ENCODE assay signal across 12 cellular contexts in the genomic region with DNA sequence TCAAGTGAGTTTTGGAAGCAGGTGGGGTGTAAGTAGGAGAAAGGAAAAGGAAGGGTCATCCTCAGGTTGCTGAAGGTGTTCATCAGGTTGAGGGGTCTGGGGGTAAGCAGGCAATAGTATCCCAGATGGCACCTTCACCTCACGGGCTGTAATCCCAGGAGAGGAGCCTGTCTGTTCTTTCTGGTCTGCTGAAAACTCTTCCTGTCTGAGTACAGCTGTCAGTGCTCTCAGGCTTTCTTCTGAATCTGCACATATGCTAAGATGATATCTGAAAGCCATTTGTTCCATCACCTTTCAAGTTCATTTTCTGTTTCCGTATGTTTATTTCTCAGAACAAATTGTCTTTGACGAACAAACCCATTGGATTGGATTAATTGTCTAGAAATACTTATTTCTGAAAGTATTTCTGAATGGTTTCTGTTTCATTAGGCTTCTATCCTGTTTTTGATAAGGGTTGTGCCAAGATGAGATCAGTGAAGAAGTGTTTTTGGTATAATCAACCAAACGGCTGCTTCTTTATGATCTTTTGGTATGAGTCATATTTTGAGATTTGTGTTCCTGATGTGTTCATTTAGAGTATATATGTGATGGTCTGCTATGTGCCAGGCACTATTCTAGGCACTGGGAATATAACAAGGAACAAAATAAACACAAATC. TPM values are rescaled to one million over a fixed set of nuclear protein-coding genes. Genes with fewer than 3 reads are reported as not detected.
DNase-seq lines count a peak whose midpoint lies in the region; ATAC-seq and FAIRE-seq lines count a peak whose summit lies in the region.
"Had no signal": no experiment of that assay in that cellular context is flagged by ENCODE, and none has a peak within 500 bp of the region (broad histone marks: within the 10 kb centered on the region; RNA-seq: fewer than 3 reads in every experiment).

No MANE protein-coding gene starts in this region.

- peak; percentile 93 for DNase-seq in NCI-H2171 treated with DMSO at 0.1 percent for 48 hours (lab: John Stamatoyannopoulos, UW)
- DNase-seq in naive B cell: no peak
- no peak for DNase-seq in RCC 7860 (ENCODE audit: low spot score)
- DNase-seq in GOT3 (lab: John Stamatoyannopoulos, UW): no peak
- no peak for DNase-seq in NCI-H1436 treated with DMSO at 0.1 percent for 48 hours (lab: John Stamatoyannopoulos, UW)
- DNase-seq in KG1 (lab: John Stamatoyannopoulos, UW): no peak
- DNase-seq: activated CD4-positive, alpha-beta memory T cell treated with anti-CD3 and anti-CD28 coated beads, Interleukin-2, amount 10 ng/mL, durations not matched to agents 7 days and 5 days; HFFc6; nephron progenitor cell had no signal

- H3K4me1 Mint-ChIP-seq in naive B cell: peaks cover 16 to 25% (median 19%) of the 10 kb centered on the region in 3 donors

- no peaks in the 10 kb centered on the region for H3K27me3 Mint-ChIP-seq in naive B cell
- H3K27me3 Mint-ChIP-seq: activated CD4-positive, alpha-beta memory T cell treated with anti-CD3 and anti-CD28 coated beads, Interleukin-2, amount 10 ng/mL, durations not matched to agents 7 days and 5 days had no signal

- FAIRE-seq in RCC 7860 (lab: Jason Lieb, UNC): no peak
- FAIRE-seq: colon had no signal

- no peaks in the 10 kb centered on the region for H3K9me3 Mint-ChIP-seq in naive B cell
- H3K9me3 Mint-ChIP-seq: activated CD4-positive, alpha-beta memory T cell treated with anti-CD3 and anti-CD28 coated beads, Interleukin-2, amount 10 ng/mL, durations not matched to agents 7 days and 5 days; HFFc6; nephron progenitor cell had no signal

- H3K4me3 Mint-ChIP-seq in naive B cell: no peak overlapping the region
- H3K4me3 Mint-ChIP-seq: activated CD4-positive, alpha-beta memory T cell treated with anti-CD3 and anti-CD28 coated beads, Interleukin-2, amount 10 ng/mL, durations not matched to agents 7 days and 5 days; HFFc6; nephron progenitor cell had no signal

- ATAC-seq in GM18498 (IDR thresholded peaks at IDR 0.05; ENCODE audit: unreplicated experiment) (peak; percentile 67), GM21390 (IDR thresholded peaks at IDR 0.05; ENCODE audit: unreplicated experiment) (peak; percentile 60), naive B cell (ENCODE audit: low read depth in 2 of 2) (peak; percentile 59 to 74)

- no peak overlapping the region for H3K27ac Mint-ChIP-seq in naive B cell
- H3K27ac Mint-ChIP-seq: activated CD4-positive, alpha-beta memory T cell treated with anti-CD3 and anti-CD28 coated beads, Interleukin-2, amount 10 ng/mL, durations not matched to agents 7 days and 5 days; HFFc6; nephron progenitor cell had no signal

- H3K36me3 Mint-ChIP-seq in naive B cell: peaks cover 4 to 9% of the 10 kb centered on the region in 2 donors

RNA-seq across cellular contexts. Expression of gene ZNF592, which starts 13.3 kb away (rescaled TPM):
- polyA plus RNA-seq in naive B cell (ENCODE audit: low read depth in 6 of 6): 10 to 100 TPM in 1 of 6 donors, 1 to 10 TPM in 5; 2.2 to 21.4 (median 8.5) TPM

RNA-seq across cellular contexts. Expression of gene SEC11A, which starts 45.7 kb away (rescaled TPM):
- polyA plus RNA-seq in naive B cell (ENCODE audit: low read depth in 6 of 6): 100 to 1,000 TPM; 107 to 142 (median 130) TPM

RNA-seq across cellular contexts. Expression of gene ALPK3, which starts 55.5 kb away (rescaled TPM):
- polyA plus RNA-seq in naive B cell (ENCODE audit: low read depth in 6 of 6): under 1 TPM in 2 of 6 donors, not detected in 4; 0.04 to 0.23 TPM
